ENCODE assay signal across 8 cellular contexts in the genomic region with DNA sequence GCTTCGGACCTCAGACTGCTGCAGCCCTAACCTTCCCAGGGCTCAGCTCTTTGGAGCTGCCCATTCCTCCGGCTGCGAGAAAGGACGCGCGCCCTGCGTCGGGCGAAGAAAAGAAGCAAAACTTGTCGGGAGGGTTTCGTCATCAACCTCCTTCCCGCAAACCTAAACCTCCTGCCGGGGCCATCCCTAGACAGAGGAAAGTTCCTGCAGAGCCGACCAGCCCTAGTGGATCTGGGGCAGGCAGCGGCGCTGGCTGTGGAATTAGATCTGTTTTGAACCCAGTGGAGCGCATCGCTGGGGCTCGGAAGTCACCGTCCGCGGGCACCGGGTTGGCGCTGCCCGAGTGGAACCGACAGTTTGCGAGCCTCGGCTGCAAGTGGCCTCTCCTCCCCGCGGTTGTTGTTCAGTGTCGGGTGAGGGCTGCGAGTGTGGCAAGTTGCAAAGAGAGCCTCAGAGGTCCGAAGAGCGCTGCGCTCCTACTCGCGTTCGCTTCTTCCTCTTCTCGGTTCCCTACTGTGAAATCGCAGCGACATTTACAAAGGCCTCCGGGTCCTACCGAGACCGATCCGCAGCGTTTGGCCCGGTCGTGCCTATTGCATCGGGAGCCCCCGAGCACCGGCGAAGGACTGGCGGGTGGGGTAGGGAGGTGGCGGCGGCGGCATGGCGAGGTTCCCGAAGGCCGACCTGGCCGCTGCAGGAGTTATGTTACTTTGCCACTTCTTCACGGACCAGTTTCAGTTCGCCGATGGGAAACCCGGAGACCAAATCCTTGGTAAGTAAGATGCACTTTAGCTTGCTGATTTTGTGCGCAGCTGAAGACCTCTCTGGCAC. TPM values are rescaled to one million over a fixed set of nuclear protein-coding genes. Genes with fewer than 3 reads are reported as not detected.
A peak's percentile ranks its signal among the peaks of the same experiment; 100 is the strongest.
DNase-seq lines count a peak whose midpoint lies in the region; ATAC-seq, FAIRE-seq and TF ChIP-seq lines count a peak whose summit lies in the region.

A gene (plus strand): TSS at position 13 of the 831 bp plus-strand sequence.

- H3K36me3 ChIP-seq in ascending aorta (no peaks in the 10 kb centered on the region), hepatocyte (replicated peaks; ENCODE audit: insufficient read depth, low read depth) (no peaks in the 10 kb centered on the region), prostate gland (no peaks in the 10 kb centered on the region)

- H3K9me2 ChIP-seq in hepatocyte (replicated peaks; ENCODE audit: insufficient read depth), result no peaks in the 10 kb centered on the region

- TF ChIP-seq CTCF in A549 (IDR thresholded peaks at IDR 0.05) (no peak), ascending aorta (IDR thresholded peaks at IDR 0.05) (no peak), hepatocyte (IDR thresholded peaks at IDR 0.05; ENCODE audit: poor library complexity) (no peak), prostate gland (IDR thresholded peaks at IDR 0.05) (no peak)

- intact Hi-C loops in ascending aorta (cut with DNase I) (loop anchor here (1.0 to 10.0 kb wide), 7 partner anchors 186 to 1028 kb away; no protein-coding TSS in a partner anchor), prostate gland (cut with DNase I) (loop anchor here (5.0 to 10.0 kb wide), 2 partner anchors 402 to 951 kb away; no protein-coding TSS in a partner anchor)

- no peak for TF ChIP-seq POLR2A in A549 (IDR thresholded peaks at IDR 0.05; ENCODE audit: low read length)
- TF ChIP-seq POLR2A in prostate gland (IDR thresholded peaks at IDR 0.05), result no peak

- H3K27me3 ChIP-seq in ascending aorta (no peaks in the 10 kb centered on the region), hepatocyte (peaks cover 10% of the 10 kb centered on the region), prostate gland (replicated peaks; ENCODE audit: insufficient read depth) (no peaks in the 10 kb centered on the region)

- no peak for TF ChIP-seq RAD21 in A549 (conservative IDR thresholded peaks at IDR 0.05 in 1 of 2, IDR thresholded peaks at IDR 0.05 in 1 of 2)

- H3K4me3 ChIP-seq in A549 (peak within 1 kb of the TSS; percentile 49), ascending aorta (peak within 1 kb of the TSS; percentile 72 to 85), hepatocyte (peak within 1 kb of the TSS; percentile 84), prostate gland (peak within 1 kb of the TSS; percentile 75 to 77)

- TF ChIP-seq EP300 in A549 (IDR thresholded peaks at IDR 0.05), result no peak

- peak in 1 of 2 experiments; percentile 25 for DNase-seq in A549 (ENCODE audit: low read depth in 1 of 2, low spot score in 1 of 2)
- peak; percentile 11 for DNase-seq in M059J (ENCODE audit: low read depth)
- DNase-seq in ascending aorta (ENCODE audit: low spot score in 2 of 2), result peak in 1 of 2 donors; percentile 79
- peak; percentile 57 for DNase-seq in hepatocyte (ENCODE audit: low spot score)
- peak; percentile 48 for DNase-seq in prostate gland (ENCODE audit: low spot score)
- no peak for DNase-seq in activated gamma-delta T cell treated with Interleukin-2 at 50 U/mL for 16 hours
- no peak for DNase-seq in GM19240 (ENCODE audit: insufficient read length, low spot score)

- POLR2A ChIA-PET in A549 (lab: Yijun Ruan, JAX), result no interaction called here

- FAIRE-seq in A549 (lab: Jason Lieb, UNC), result no peak

- CTCF ChIA-PET in A549 (lab: Yijun Ruan, JAX), result no interaction called here

- peaks cover 4% of the 10 kb centered on the region; the same call in 2 of the 3 replicates for H3K4me1 ChIP-seq in A549
- H3K4me1 ChIP-seq in ascending aorta, result peaks cover 2 to 24% of the 10 kb centered on the region in 2 donors
- no peaks in the 10 kb centered on the region for H3K4me1 ChIP-seq in hepatocyte (ENCODE audit: insufficient read depth)
- H3K4me1 ChIP-seq in prostate gland (replicated peaks), result no peaks in the 10 kb centered on the region

- H3K79me2 ChIP-seq in hepatocyte, result peaks cover 26% of the 10 kb centered on the region

- 0 out of 6 replicates have a peak within 1 kb of the TSS, but pooled peaks of 1 of the 2 experiments have one; percentile 12 for H3K27ac ChIP-seq in A549
- peak within 1 kb of the TSS; percentile 93 to 94 for H3K27ac ChIP-seq in ascending aorta
- H3K27ac ChIP-seq in hepatocyte, result peak within 1 kb of the TSS; percentile 84
- H3K27ac ChIP-seq in prostate gland, result peak within 1 kb of the TSS; percentile 86

- WGBS in A549 (ENCODE audit: missing lambda C conversion rate), result under 1% methylated on average over 31 of the region's 65 CpGs
- 1% methylated on average over 65 of the region's 65 CpGs for WGBS in hepatocyte (ENCODE audit: low lambda C conversion rate, missing lambda C conversion rate)
- WGBS in prostate gland, result under 1% methylated on average over 64 of the region's 65 CpGs

- peak; percentile 51 to 70 for ATAC-seq in A549
- peak; percentile 48 for ATAC-seq in GM18868 (IDR thresholded peaks at IDR 0.05; ENCODE audit: unreplicated experiment)

- H3K9me3 ChIP-seq in A549, result no peaks in the 10 kb centered on the region; the same call in 2 of the 3 replicates
- H3K9me3 ChIP-seq in ascending aorta, result no peaks in the 10 kb centered on the region
- no peaks in the 10 kb centered on the region for H3K9me3 ChIP-seq in hepatocyte (ENCODE audit: low read depth)
- no peaks in the 10 kb centered on the region for H3K9me3 ChIP-seq in prostate gland

- H2AFZ ChIP-seq in hepatocyte, result peak within 1 kb of the TSS; percentile 83

- no peaks in the 10 kb centered on the region for H4K20me1 ChIP-seq in hepatocyte (ENCODE audit: insufficient read depth, poor library complexity, severe bottlenecking)

- H3K4me2 ChIP-seq in A549 (peak within 1 kb of the TSS; percentile 96), hepatocyte (peak within 1 kb of the TSS; percentile 86)

TF ChIP-seq in A549, 52 proteins besides CTCF, POLR2A, EP300 and RAD21:
- TF ChIP-seq NPAS2 (CRISPR knock-in tag; IDR thresholded peaks at IDR 0.05; ENCODE audit: borderline replicate concordance), result no peak
- peak; percentile 66; the same call in 1 of the 2 replicates for TF ChIP-seq HDAC2 (IDR thresholded peaks at IDR 0.05)
- no peak for TF ChIP-seq TFCP2L1 (CRISPR knock-in tag; IDR thresholded peaks at IDR 0.05)
- no peak for TF ChIP-seq BHLHE40 (IDR thresholded peaks at IDR 0.05; ENCODE audit: low read depth, low read length)
TF ChIP-seq in A549: peak in this region for 1.

RNA-seq across cellular contexts. Expression of the gene that starts here (rescaled TPM):
- polyA plus RNA-seq in A549 (2011; rRNA removed) (0.09 and 0.17 TPM in 2 replicates), A549 (2017; fragmentation: RNase III; extraction: RNeasy Plus Mini Kit Qiagen cat#74134 plus additional on column Dnase treatment) (0.03 to 0.08 TPM (median 0.07 TPM) in 3 replicates), hepatocyte (39.9 and 40.4 TPM in 2 replicates)
- under 0.01 and 0.01 TPM in 2 replicates for polyA plus RNA-seq in A549 (2012; cell fraction: cytosol; rRNA removed)
- polyA plus RNA-seq in A549 (2012; cell fraction: nucleus; rRNA removed), result 0.02 TPM in 2 replicates
- 0.12 and 0.15 TPM in 2 replicates for polyA minus RNA-seq in A549 (2011; rRNA and poly(A)+ RNA removed)
- 2.8 and 3.3 TPM in 2 replicates for total RNA-seq in M059J (2014; rRNA removed; shearing (Covaris generic))
- total RNA-seq in ascending aorta (94.1 TPM), hepatocyte (40.9 and 52.2 TPM in 2 replicates), prostate gland (10 to 100 TPM; 19.6 to 83.6 TPM)

Comparison
In these comparisons a context has a peak if more than half of its experiments do, and no peak if none do; other contexts are left out.
1. RNA of the gene that starts here (polyA plus RNA-seq): 39.9 to 40.4 TPM in hepatocyte; under 0.01 to 0.17 TPM in A549; every median in the first group is over 10 times any median in the second.
2. Peak in ATAC-seq, H3K4me3 ChIP-seq and H3K4me2 ChIP-seq in A549; RNA of the gene not detected or under 1 TPM.
3. DNase-seq: peak in M059J (single experiment), hepatocyte (single experiment) and prostate gland (single experiment); none in activated gamma-delta T cell treated with Interleukin-2 at 50 U/mL for 16 hours (single experiment) and GM19240 (single experiment).
4. Peak in every context shown above with its lines, with median percentiles within 50 percentile points of each other: H3K4me3 ChIP-seq.